ENCODE assay signal across 8 cellular contexts in the genomic region with DNA sequence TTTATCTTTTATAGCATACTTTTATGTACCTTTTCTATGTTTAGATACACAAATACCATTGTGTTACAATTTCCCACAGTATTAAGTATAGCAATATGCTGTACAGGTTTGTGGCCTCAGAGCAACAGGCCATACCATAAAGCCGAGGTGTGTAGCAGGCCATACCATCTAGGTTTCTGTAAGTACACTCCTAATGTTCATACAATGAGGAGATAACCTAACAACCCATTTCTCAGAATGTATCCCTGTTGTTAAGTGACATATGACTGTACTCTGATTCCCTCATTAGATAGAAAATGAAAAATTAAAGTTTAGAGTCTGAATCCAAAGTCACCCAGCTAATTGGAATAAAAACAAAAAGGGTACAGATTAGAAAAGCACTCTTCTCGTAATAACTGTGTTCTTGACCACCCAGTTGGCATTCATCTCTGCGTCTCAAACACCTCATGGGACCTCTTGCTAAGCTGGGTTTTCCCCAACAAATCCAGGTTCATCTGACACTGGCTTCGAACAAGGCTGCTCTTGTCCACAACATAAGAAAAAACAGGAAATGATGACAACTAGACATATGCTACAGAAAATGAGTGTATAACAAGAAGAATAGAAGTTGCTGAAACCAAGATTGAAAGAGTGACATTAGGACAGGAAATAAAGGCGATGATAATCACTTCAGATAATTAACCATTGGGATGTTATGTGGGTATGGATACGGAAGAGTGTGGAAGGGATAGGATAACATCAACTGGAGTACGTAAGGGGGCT. TPM values are rescaled to one million over a fixed set of nuclear protein-coding genes. Genes with fewer than 3 reads are reported as not detected.
DNase-seq lines count a peak whose midpoint lies in the region; ATAC-seq, FAIRE-seq and TF ChIP-seq lines count a peak whose summit lies in the region.

No MANE protein-coding gene starts in this region.

- H3K79me1 ChIP-seq in IMR-90 (ENCODE audit: low read depth in 1 of 2, low read length in 2 of 2): peaks cover 10 to 41% of the 10 kb centered on the region in 2 experiments

- intact Hi-C loops in IMR-90 (cut with micrococcal nuclease): no loop called here

- H3K56ac ChIP-seq in IMR-90 (ENCODE audit: extremely low read depth, insufficient read depth, low read length): no peak overlapping the region

- POLR2A ChIA-PET in IMR-90 (lab: Charles Lee; ENCODE audit: unreplicated experiment): no interaction called here

- no peak overlapping the region for H2BK5ac ChIP-seq in IMR-90 (ENCODE audit: low read depth, low read length, poor library complexity, severe bottlenecking)

- H3K9me1 ChIP-seq in IMR-90 (ENCODE audit: insufficient read depth, low read length): peaks cover 16% of the 10 kb centered on the region

- TF ChIP-seq CTCF in AG10803 (conservative IDR thresholded peaks at IDR 0.05; ENCODE audit: low read length): no peak
- no peak for TF ChIP-seq CTCF in IMR-90 (conservative IDR thresholded peaks at IDR 0.05; ENCODE audit: low read depth, low read length)
- TF ChIP-seq CTCF in bronchial epithelial cell (IDR thresholded peaks at IDR 0.05; ENCODE audit: insufficient read depth, low read length, severe bottlenecking): no peak

- no peaks in the 10 kb centered on the region for H3K27me3 Mint-ChIP-seq in naive B cell

- H3K14ac ChIP-seq in IMR-90 (replicated peaks; ENCODE audit: low read depth, low read length): peak overlapping the region; percentile 17; the same call in 1 of the 2 replicates

- no peak for TF ChIP-seq POLR2A in IMR-90 (IDR thresholded peaks at IDR 0.05; ENCODE audit: low read depth, low read length)

- no peak overlapping the region for H2AFZ ChIP-seq in IMR-90 (replicated peaks; ENCODE audit: low read length, poor library complexity)

- H3K4me3 ChIP-seq in AG10803 (ENCODE audit: low read length) (peak overlapping the region; percentile 97), IMR-90 (ENCODE audit: insufficient read depth, low read depth, low read length) (peak overlapping the region; percentile 86), bronchial epithelial cell (ENCODE audit: low read depth, low read length) (no peak overlapping the region)

- DNase-seq in AG10803 (ENCODE audit: low read depth) (no peak), IMR-90 (no peak), bronchial epithelial cell (ENCODE audit: low read depth) (peak; percentile 55), naive B cell (no peak), NCI-H446 (lab: John Stamatoyannopoulos, UW) (no peak), NCI-H2081 treated with DMSO at 0.1 percent for 48 hours (lab: John Stamatoyannopoulos, UW) (no peak), NOMO-1 treated with dmso at 0.1 percent for 144 hours (lab: John Stamatoyannopoulos, UW; ENCODE audit: unreplicated experiment) (no peak)

- FAIRE-seq in bronchial epithelial cell (lab: Jason Lieb, UNC): no peak

- H3K4me1 ChIP-seq in IMR-90 (ENCODE audit: control insufficient read depth, insufficient read depth, low read length): peaks cover 5% of the 10 kb centered on the region

- H3K9me3 ChIP-seq in IMR-90 (ENCODE audit: control insufficient read depth, insufficient read depth, low read length): no peaks in the 10 kb centered on the region

- WGBS in IMR-90 (ENCODE audit: extremely low coverage in 2 of 2, insufficient read length in 1 of 2), 2 experiments: 88% methylated on average over 2 of the region's 7 CpGs; no CpG with 5 or more reads in 1 of the 2 experiments

- H3K27ac Mint-ChIP-seq in naive B cell: peak overlapping the region; percentile 33 to 99 (median 96)

- H3K4me3 Mint-ChIP-seq in naive B cell: peak overlapping the region; percentile 95 to 100 (median 100)

- H3K18ac ChIP-seq in IMR-90 (ENCODE audit: low read depth, low read length): no peak overlapping the region

- no peak overlapping the region for H2BK15ac ChIP-seq in IMR-90 (ENCODE audit: low read depth, low read length)

- H4K5ac ChIP-seq in IMR-90 (ENCODE audit: low read depth, low read length): no peak overlapping the region

- H3K4ac ChIP-seq in IMR-90 (ENCODE audit: low read depth, low read length): peak overlapping the region; percentile 27; the same call in 1 of the 2 replicates

- ATAC-seq in IMR-90 (ENCODE audit: low read depth) (no peak), naive B cell (ENCODE audit: low read depth in 2 of 2) (peak; percentile 22 to 41), GM21723 (IDR thresholded peaks at IDR 0.05; ENCODE audit: unreplicated experiment) (no peak)

- no peak overlapping the region for H4K91ac ChIP-seq in IMR-90 (ENCODE audit: insufficient read depth, low read depth, low read length)

- peaks cover 9 to 27% of the 10 kb centered on the region in 2 donors for H3K36me3 Mint-ChIP-seq in naive B cell

- peaks cover 17 to 45% (median 30%) of the 10 kb centered on the region in 3 donors for H3K4me1 Mint-ChIP-seq in naive B cell

- H3K9ac ChIP-seq in IMR-90 (ENCODE audit: low read depth, low read length): peak overlapping the region; percentile 94; the same call in 1 of the 2 replicates

- H2AK5ac ChIP-seq in IMR-90 (ENCODE audit: low read depth, low read length): no peak overlapping the region

- H3K27me3 ChIP-seq in IMR-90 (ENCODE audit: control insufficient read depth, insufficient read depth, low read length) (no peaks in the 10 kb centered on the region), bronchial epithelial cell (ENCODE audit: control insufficient read depth, insufficient read depth, low read length) (no peaks in the 10 kb centered on the region)

- H2BK20ac ChIP-seq in IMR-90 (ENCODE audit: low read depth, low read length): no peak overlapping the region

- H4K20me1 ChIP-seq in IMR-90 (ENCODE audit: insufficient read depth, low read length): no peaks in the 10 kb centered on the region

- dilution Hi-C loops in IMR-90 (cut with HindIII; ENCODE audit: low sequenced_read_pairs, unreplicated experiment): no loop called here

- no peaks in the 10 kb centered on the region for H3K9me3 Mint-ChIP-seq in naive B cell

- H2BK120ac ChIP-seq in IMR-90 (ENCODE audit: low read depth, low read length): no peak overlapping the region

- no peak overlapping the region for H2AK9ac ChIP-seq in IMR-90 (replicated peaks; ENCODE audit: low read depth, low read length, poor library complexity)

- in situ Hi-C loops in IMR-90 (cut with MboI; ENCODE audit: low sequenced_read_pairs): no loop called here

- peak overlapping the region in 1 of 2 experiments; percentile 97; a peak in 1 of 4 replicates for H4K8ac ChIP-seq in IMR-90 (ENCODE audit: low read depth in 2 of 2, low read length in 2 of 2)

- H3K23ac ChIP-seq in IMR-90 (ENCODE audit: low read depth, low read length): peak overlapping the region; percentile 45; the same call in 1 of the 2 replicates

- no TSS peak for BruUV-seq in IMR-90 (replicated peaks; lab: Mats Ljungman, UMichigan)

- CTCF ChIA-PET in IMR-90 (lab: Yijun Ruan, JAX): interaction anchor here (0.5 to 3.1 kb wide), 2 partner anchors 10 to 82 kb away, joined by 4 to 12 read pairs; no protein-coding TSS in a partner anchor

- H3K36me3 ChIP-seq in IMR-90 (ENCODE audit: control insufficient read depth, insufficient read depth, low read length) (peaks cover 23% of the 10 kb centered on the region), bronchial epithelial cell (ENCODE audit: control insufficient read depth, insufficient read depth, low read length) (peaks cover 16% of the 10 kb centered on the region)

- no peak for TF ChIP-seq RAD21 in IMR-90 (IDR thresholded peaks at IDR 0.05; ENCODE audit: low read length)

- no peak overlapping the region for H3K27ac ChIP-seq in IMR-90 (ENCODE audit: insufficient read depth, low read length)

- H3K4me2 ChIP-seq in IMR-90 (ENCODE audit: low read depth, low read length): peak overlapping the region; percentile 91

TF ChIP-seq in IMR-90, 13 proteins besides CTCF, POLR2A, EP300 and RAD21 (continues in another document):
- TF ChIP-seq MAFK (IDR thresholded peaks at IDR 0.05; ENCODE audit: low read depth, low read length) (no peak), CEBPB (IDR thresholded peaks at IDR 0.05; ENCODE audit: low read depth, low read length) (no peak), RFX5 (IDR thresholded peaks at IDR 0.05; ENCODE audit: low read depth, low read length) (no peak), CHD1 (IDR thresholded peaks at IDR 0.05; ENCODE audit: low read depth, low read length) (no peak), MAZ (IDR thresholded peaks at IDR 0.05; ENCODE audit: borderline replicate concordance, low read depth, low read length) (no peak), SMC3 (IDR thresholded peaks at IDR 0.05; ENCODE audit: low read depth, low read length) (no peak), BHLHE40 (IDR thresholded peaks at IDR 0.05; ENCODE audit: low read depth, low read length) (no peak), RCOR1 (IDR thresholded peaks at IDR 0.05; ENCODE audit: insufficient replicate concordance, low read length) (no peak)
- TF ChIP-seq, protein P1, sequence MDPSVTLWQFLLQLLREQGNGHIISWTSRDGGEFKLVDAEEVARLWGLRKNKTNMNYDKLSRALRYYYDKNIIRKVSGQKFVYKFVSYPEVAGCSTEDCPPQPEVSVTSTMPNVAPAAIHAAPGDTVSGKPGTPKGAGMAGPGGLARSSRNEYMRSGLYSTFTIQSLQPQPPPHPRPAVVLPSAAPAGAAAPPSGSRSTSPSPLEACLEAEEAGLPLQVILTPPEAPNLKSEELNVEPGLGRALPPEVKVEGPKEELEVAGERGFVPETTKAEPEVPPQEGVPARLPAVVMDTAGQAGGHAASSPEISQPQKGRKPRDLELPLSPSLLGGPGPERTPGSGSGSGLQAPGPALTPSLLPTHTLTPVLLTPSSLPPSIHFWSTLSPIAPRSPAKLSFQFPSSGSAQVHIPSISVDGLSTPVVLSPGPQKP (IDR thresholded peaks at IDR 0.05; ENCODE audit: borderline replicate concordance, low read depth, low read length): no peak

RNA-seq across cellular contexts. Expression of gene NDUFB8, which starts 1.4 kb away (rescaled TPM):
- total RNA-seq in IMR-90 (2012; rRNA removed) (98.3 and 99.1 TPM in 2 replicates), bronchial epithelial cell (134 and 284 TPM in 2 replicates)
- polyA plus RNA-seq in IMR-90 (2012; rRNA removed) (265 and 333 TPM in 2 replicates), naive B cell (ENCODE audit: low read depth in 6 of 6) (100 to 1,000 TPM; 403 to 762 (median 428) TPM)
- polyA plus RNA-seq in IMR-90 (2012; cell fraction: cytosol; rRNA removed): 604 and 664 TPM in 2 replicates
- 167 and 179 TPM in 2 replicates for polyA plus RNA-seq in IMR-90 (2012; cell fraction: nucleus; rRNA removed; ENCODE audit: low replicate concordance)

RNA-seq across cellular contexts. Expression of gene HIF1AN, which starts 7.4 kb away (rescaled TPM):
- total RNA-seq in IMR-90 (2012; rRNA removed) (10.2 and 10.3 TPM in 2 replicates), bronchial epithelial cell (9.0 and 10.8 TPM in 2 replicates)
- polyA plus RNA-seq in IMR-90 (2012; rRNA removed) (6.1 and 10.3 TPM in 2 replicates), naive B cell (ENCODE audit: low read depth in 6 of 6) (10 to 100 TPM; 23.2 to 36.1 (median 29.3) TPM)
- polyA plus RNA-seq in IMR-90 (2012; cell fraction: cytosol; rRNA removed): 3.8 and 6.9 TPM in 2 replicates
- polyA plus RNA-seq in IMR-90 (2012; cell fraction: nucleus; rRNA removed; ENCODE audit: low replicate concordance): 5.0 and 17.2 TPM in 2 replicates

RNA-seq across cellular contexts. Expression of gene SEC31B, which starts 8.6 kb away (rescaled TPM):
- total RNA-seq in IMR-90 (2012; rRNA removed) (1.1 and 1.3 TPM in 2 replicates), bronchial epithelial cell (1.6 and 1.7 TPM in 2 replicates)
- polyA plus RNA-seq in IMR-90 (2012; rRNA removed) (6.1 and 8.1 TPM in 2 replicates), naive B cell (ENCODE audit: low read depth in 6 of 6) (1 to 10 TPM in 2 of 6 donors, under 1 TPM in 3, not detected in 1; 0.55 to 1.6 (median 0.83) TPM)
- polyA plus RNA-seq in IMR-90 (2012; cell fraction: cytosol; rRNA removed): 0.56 and 1.5 TPM in 2 replicates
- 84.2 and 148 TPM in 2 replicates for polyA plus RNA-seq in IMR-90 (2012; cell fraction: nucleus; rRNA removed; ENCODE audit: low replicate concordance)

Comparison
In these comparisons a context has a peak if more than half of its experiments do, and no peak if none do; other contexts are left out.
1. ATAC-seq: peak in naive B cell (2 of 2); none in IMR-90 (single experiment) and GM21723 (single experiment).